ENCODE assay signal across 1 cellular context in the genomic region with DNA sequence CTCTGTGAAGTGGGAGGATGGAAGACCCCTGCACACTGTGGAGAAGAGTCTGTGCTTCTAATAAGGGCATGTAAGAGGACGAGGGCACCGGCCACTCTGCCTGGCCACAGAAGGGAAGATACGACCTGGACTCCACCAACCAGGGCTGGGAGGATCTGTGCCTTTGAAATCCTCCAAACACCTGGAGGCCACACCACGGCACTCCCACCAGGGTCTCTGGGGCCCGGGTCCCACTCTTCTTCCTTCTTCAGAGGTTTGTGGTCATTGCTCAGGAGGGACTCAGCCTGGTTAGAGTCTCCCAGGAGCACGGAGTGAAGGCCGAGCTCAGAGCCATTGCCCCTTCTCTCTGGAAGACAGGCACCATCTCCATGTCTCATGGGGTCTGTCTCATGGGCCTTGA.
TF ChIP-seq lines count a peak whose summit lies in the region.

No MANE protein-coding gene starts in this region.

TF ChIP-seq in H1, 55 proteins besides CTCF, POLR2A, EP300 and RAD21 (continued from another document):
- TF ChIP-seq, protein P1, sequence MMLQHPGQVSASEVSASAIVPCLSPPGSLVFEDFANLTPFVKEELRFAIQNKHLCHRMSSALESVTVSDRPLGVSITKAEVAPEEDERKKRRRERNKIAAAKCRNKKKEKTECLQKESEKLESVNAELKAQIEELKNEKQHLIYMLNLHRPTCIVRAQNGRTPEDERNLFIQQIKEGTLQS (IDR thresholded peaks at IDR 0.05; ENCODE audit: insufficient read depth, low read depth, low read length) = no peak
- TF ChIP-seq TAF1 (IDR thresholded peaks at IDR 0.05; ENCODE audit: low read depth, low read length) (no peak), TCF12 (IDR thresholded peaks at IDR 0.05; ENCODE audit: low read depth, low read length) (no peak), SIN3A (conservative IDR thresholded peaks at IDR 0.05 in 1 of 2, IDR thresholded peaks at IDR 0.05 in 1 of 2; ENCODE audit: low read depth in 1 of 2, low read length in 2 of 2) (no peak), ZNF274 (IDR thresholded peaks at IDR 0.05; ENCODE audit: borderline replicate concordance, extremely low read depth, low read length) (no peak), TAF7 (optimal IDR thresholded peaks at IDR 0.05; ENCODE audit: borderline replicate concordance, low read depth, low read length) (no peak), CHD1 (IDR thresholded peaks at IDR 0.05; ENCODE audit: low read depth, low read length) (no peak), NRF1 (IDR thresholded peaks at IDR 0.05; ENCODE audit: low read depth, low read length) (no peak)
- TF ChIP-seq, protein P2, sequence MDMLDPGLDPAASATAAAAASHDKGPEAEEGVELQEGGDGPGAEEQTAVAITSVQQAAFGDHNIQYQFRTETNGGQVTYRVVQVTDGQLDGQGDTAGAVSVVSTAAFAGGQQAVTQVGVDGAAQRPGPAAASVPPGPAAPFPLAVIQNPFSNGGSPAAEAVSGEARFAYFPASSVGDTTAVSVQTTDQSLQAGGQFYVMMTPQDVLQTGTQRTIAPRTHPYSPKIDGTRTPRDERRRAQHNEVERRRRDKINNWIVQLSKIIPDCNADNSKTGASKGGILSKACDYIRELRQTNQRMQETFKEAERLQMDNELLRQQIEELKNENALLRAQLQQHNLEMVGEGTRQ (IDR thresholded peaks at IDR 0.05; ENCODE audit: low read length) = no peak
